ENCODE assay signal across 1 cellular context in the genomic region with DNA sequence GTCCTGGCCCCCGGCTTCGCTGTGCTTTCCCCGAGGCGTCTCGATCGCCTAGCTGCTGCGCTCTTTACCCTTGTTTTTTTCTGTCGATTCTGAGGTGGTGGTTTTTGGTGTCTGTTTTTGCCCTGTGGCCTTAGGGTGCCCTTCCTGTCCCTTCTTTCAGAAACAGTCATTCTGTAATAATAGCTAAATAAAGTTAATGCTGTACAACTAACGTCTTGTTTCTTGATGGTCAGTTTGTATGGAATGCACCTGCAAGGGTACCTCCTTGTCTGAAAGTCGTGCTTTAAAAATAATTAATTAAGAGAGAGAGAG.
TF ChIP-seq lines count a peak whose summit lies in the region.

No MANE protein-coding gene starts in this region.

TF ChIP-seq in H1, 55 proteins besides CTCF, POLR2A, EP300 and RAD21:
- TF ChIP-seq SRF (IDR thresholded peaks at IDR 0.05; ENCODE audit: low read depth, low read length) (no peak), RBBP5 (IDR thresholded peaks at IDR 0.05; ENCODE audit: borderline replicate concordance, low read depth, low read length) (no peak), BCL11A (IDR thresholded peaks at IDR 0.05; ENCODE audit: low read depth in 2 of 2, low read length in 2 of 2) (no peak), GTF2F1 (IDR thresholded peaks at IDR 0.05; ENCODE audit: borderline replicate concordance, low read depth, low read length) (no peak), NRF1 (IDR thresholded peaks at IDR 0.05; ENCODE audit: low read depth, low read length) (no peak)
